ENCODE assay signal across 20 cellular contexts in the genomic region with DNA sequence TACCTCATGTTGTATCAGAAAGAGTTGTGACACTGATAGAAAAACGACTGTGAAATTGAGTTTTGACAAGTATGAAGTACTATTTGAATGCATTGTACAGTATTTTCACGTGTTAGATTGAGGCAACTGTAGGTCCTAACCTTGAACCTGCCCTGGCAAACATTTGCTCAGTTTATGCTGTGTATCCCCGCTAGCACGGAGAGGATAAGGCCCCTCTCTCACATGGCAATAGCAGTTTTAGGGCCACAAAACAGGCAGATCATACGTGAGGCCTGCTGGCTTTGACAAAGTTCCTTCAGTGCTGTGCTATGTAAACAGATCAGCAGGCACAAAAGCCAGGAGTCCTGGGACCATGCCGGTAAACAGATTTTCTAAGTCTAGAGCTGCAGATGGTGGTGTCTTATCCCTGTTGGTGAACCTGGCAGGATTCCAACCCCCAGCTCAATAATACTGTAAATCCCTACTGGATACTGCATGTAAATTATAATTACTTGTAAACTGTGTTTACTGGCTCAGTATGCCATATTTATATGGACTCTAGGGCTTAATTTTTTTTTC. TPM values are rescaled to one million over a fixed set of nuclear protein-coding genes. Genes with fewer than 3 reads are reported as not detected.
A peak's percentile ranks its signal among the peaks of the same experiment; 100 is the strongest.
DNase-seq lines count a peak whose midpoint lies in the region; TF ChIP-seq lines count a peak whose summit lies in the region.
"Had no signal": no experiment of that assay in that cellular context is flagged by ENCODE, and none has a peak within 500 bp of the region (broad histone marks: within the 10 kb centered on the region; RNA-seq: fewer than 3 reads in every experiment).

No MANE protein-coding gene starts in this region.

- H3K9ac ChIP-seq in colonic mucosa (ENCODE audit: low read depth in 2 of 2, low read length in 2 of 2): peak overlapping the region; percentile 33 to 48

- no peaks in the 10 kb centered on the region for H3K9me3 ChIP-seq in colonic mucosa
- H3K9me3 ChIP-seq: heart right ventricle, thyroid gland had no signal

- DNase-seq in NCI-H510A treated with DMSO at 0.1 percent for 48 hours (lab: John Stamatoyannopoulos, UW) (peak; percentile 1), NCI-H510A (lab: John Stamatoyannopoulos, UW) (no peak), NCI-H446 (lab: John Stamatoyannopoulos, UW) (peak; percentile 26 to 69), colonic mucosa (peak; percentile 49), retina (no peak)
- DNase-seq in stimulated activated CD4-positive, alpha-beta T cell treated with anti-CD3 and anti-CD28 coated beads, Interleukin-2, amount 100 ng/mL, for 48 hours: no peak
- DNase-seq in stimulated activated CD4-positive, alpha-beta T cell treated with anti-CD3 and anti-CD28 coated beads, Interleukin-1b, Interleukin-23, amount 100 ng/mL, for 48 hours: no peak
- DNase-seq in stimulated activated CD4-positive, alpha-beta T cell treated with anti-CD3 and anti-CD28 coated beads, Interleukin-4, amount 100 ng/mL, for 1 hour: no peak
- DNase-seq: activated CD8-positive, alpha-beta memory T cell treated with anti-CD3 and anti-CD28 coated beads for 24 hours; anterior cingulate cortex; erythroblast; heart right ventricle; mesenchymal stem cell; thyroid gland had no signal

- H3K4me3 ChIP-seq in colonic mucosa: no peak overlapping the region
- H3K4me3 ChIP-seq: heart right ventricle, thyroid gland had no signal

- TF ChIP-seq CTCF in colonic mucosa (IDR thresholded peaks at IDR 0.05): no peak

- peak overlapping the region; percentile 8 for H3K27ac ChIP-seq in colonic mucosa
- H3K27ac ChIP-seq: heart right ventricle, HL-60, thyroid gland had no signal

- peaks cover 3% of the 10 kb centered on the region for H3K4me1 ChIP-seq in colonic mucosa
- H3K4me1 ChIP-seq: thyroid gland had no signal

- intact Hi-C loops in colonic mucosa (cut with DNase I): no loop called here

- no peaks in the 10 kb centered on the region for H3K27me3 ChIP-seq in colonic mucosa
- H3K27me3 ChIP-seq: heart right ventricle, thyroid gland had no signal

- H3K36me3 ChIP-seq in colonic mucosa: no peaks in the 10 kb centered on the region
- H3K36me3 ChIP-seq: heart right ventricle, thyroid gland had no signal

RNA-seq across cellular contexts. Expression of a gene that starts 23.8 kb away (rescaled TPM):
- total RNA-seq in colonic mucosa: not detected
- total RNA-seq: A172; activated T-helper 2 cell treated with anti-CD3 and anti-CD28 coated beads, Interferon-gamma antibody, Interleukin-2, Interleukin-4, amounts not matched to agents 10 μg/mL and 5 μg/mL and 100 μg/mL, durations not matched to agents 14 hours and 24 hours and 36 hours; Daoy; heart right ventricle; neural crest cell; sciatic nerve had no signal

RNA-seq across cellular contexts. Expression of a gene that starts 32.6 kb away (rescaled TPM):
- total RNA-seq in colonic mucosa: 10 to 100 TPM; 65.5 to 94.8 TPM

Comparison
In these comparisons a context has a peak if more than half of its experiments do, and no peak if none do; other contexts are left out.
1. DNase-seq: peak in NCI-H510A treated with DMSO at 0.1 percent for 48 hours (single experiment), NCI-H446 (2 of 2) and colonic mucosa (single experiment); none in NCI-H510A (single experiment), stimulated activated CD4-positive, alpha-beta T cell treated with anti-CD3 and anti-CD28 coated beads, Interleukin-2, amount 100 ng/mL, for 48 hours (0 of 2), stimulated activated CD4-positive, alpha-beta T cell treated with anti-CD3 and anti-CD28 coated beads, Interleukin-1b, Interleukin-23, amount 100 ng/mL, for 48 hours (single experiment), retina (single experiment) and stimulated activated CD4-positive, alpha-beta T cell treated with anti-CD3 and anti-CD28 coated beads, Interleukin-4, amount 100 ng/mL, for 1 hour (single experiment).